ENCODE assay signal across 1 cellular context in the genomic region with DNA sequence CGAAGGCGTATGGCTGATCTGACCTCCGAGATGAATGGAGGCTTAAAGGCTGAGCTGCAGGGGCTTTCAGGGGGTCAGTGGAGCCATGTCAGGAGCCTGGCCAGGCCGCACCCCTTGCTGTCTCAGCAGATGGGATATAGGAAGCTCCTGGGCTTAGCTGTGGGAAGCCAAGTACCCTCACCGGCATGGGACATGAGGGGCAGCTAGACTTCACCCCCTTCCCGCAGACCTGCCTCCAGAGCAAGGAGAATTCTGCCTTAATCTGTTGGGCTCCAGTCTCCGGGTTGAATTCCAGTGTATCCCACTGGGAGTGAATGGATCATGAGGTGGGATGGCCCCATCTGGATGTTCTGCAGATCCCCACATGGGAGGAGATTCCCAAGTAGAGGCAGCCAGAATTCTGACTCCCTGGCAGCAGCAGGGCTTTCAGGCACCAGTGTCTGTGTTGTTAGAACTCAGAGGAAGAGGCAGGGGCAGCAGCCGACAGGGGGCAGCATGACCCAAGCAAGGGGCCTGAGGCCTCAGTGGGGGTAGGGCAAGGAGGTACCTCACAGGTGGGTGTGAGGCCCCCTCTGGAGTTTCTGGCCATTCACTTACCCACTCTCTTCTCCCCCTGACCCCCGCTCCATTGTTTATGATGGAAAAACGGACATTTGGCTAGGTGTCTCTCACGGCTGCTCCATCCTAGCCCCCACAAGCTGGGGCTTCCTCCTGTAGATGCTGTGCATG.
TF ChIP-seq lines count a peak whose summit lies in the region.

No MANE protein-coding gene starts in this region.

TF ChIP-seq in K562, 482 proteins besides CTCF, POLR2A, EP300 and RAD21 (continued from another document):
- no peak for TF ChIP-seq XRCC4 (IDR thresholded peaks at IDR 0.05; ENCODE audit: extremely low read depth, insufficient read depth, insufficient read length)
- no peak for TF ChIP-seq KAT7 (CRISPR knock-in tag; IDR thresholded peaks at IDR 0.05; ENCODE audit: borderline replicate concordance)
- no peak for TF ChIP-seq ADNP (tag; IDR thresholded peaks at IDR 0.05)
- TF ChIP-seq, protein P1, sequence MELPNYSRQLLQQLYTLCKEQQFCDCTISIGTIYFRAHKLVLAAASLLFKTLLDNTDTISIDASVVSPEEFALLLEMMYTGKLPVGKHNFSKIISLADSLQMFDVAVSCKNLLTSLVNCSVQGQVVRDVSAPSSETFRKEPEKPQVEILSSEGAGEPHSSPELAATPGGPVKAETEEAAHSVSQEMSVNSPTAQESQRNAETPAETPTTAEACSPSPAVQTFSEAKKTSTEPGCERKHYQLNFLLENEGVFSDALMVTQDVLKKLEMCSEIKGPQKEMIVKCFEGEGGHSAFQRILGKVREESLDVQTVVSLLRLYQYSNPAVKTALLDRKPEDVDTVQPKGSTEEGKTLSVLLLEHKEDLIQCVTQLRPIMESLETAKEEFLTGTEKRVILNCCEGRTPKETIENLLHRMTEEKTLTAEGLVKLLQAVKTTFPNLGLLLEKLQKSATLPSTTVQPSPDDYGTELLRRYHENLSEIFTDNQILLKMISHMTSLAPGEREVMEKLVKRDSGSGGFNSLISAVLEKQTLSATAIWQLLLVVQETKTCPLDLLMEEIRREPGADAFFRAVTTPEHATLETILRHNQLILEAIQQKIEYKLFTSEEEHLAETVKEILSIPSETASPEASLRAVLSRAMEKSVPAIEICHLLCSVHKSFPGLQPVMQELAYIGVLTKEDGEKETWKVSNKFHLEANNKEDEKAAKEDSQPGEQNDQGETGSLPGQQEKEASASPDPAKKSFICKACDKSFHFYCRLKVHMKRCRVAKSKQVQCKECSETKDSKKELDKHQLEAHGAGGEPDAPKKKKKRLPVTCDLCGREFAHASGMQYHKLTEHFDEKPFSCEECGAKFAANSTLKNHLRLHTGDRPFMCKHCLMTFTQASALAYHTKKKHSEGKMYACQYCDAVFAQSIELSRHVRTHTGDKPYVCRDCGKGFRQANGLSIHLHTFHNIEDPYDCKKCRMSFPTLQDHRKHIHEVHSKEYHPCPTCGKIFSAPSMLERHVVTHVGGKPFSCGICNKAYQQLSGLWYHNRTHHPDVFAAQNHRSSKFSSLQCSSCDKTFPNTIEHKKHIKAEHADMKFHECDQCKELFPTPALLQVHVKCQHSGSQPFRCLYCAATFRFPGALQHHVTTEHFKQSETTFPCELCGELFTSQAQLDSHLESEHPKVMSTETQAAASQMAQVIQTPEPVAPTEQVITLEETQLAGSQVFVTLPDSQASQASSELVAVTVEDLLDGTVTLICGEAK (IDR thresholded peaks at IDR 0.05), result no peak
- TF ChIP-seq, protein P1 (CRISPR knock-in tag; IDR thresholded peaks at IDR 0.05), result no peak
- no peak for TF ChIP-seq ZNF124 (CRISPR knock-in tag; IDR thresholded peaks at IDR 0.05)
- TF ChIP-seq CHCHD3 (CRISPR knock-in tag; IDR thresholded peaks at IDR 0.05), result no peak
- no peak for TF ChIP-seq RFX5 (IDR thresholded peaks at IDR 0.05; ENCODE audit: low read depth, low read length)
- no peak for TF ChIP-seq RAD51 (IDR thresholded peaks at IDR 0.05; ENCODE audit: borderline replicate concordance, low read depth)
- no peak for TF ChIP-seq PURB (CRISPR knock-in tag; IDR thresholded peaks at IDR 0.05; ENCODE audit: low read depth)
- TF ChIP-seq SIX5 (IDR thresholded peaks at IDR 0.05; ENCODE audit: borderline replicate concordance in 1 of 2, insufficient read depth in 1 of 2, low read depth in 1 of 2, low read length in 2 of 2), result no peak
- no peak for TF ChIP-seq HIVEP1 (CRISPR knock-in tag; IDR thresholded peaks at IDR 0.05)
- TF ChIP-seq KDM5B (IDR thresholded peaks at IDR 0.05; ENCODE audit: insufficient replicate concordance, low read depth, low read length), result no peak
- no peak for TF ChIP-seq NR4A1 (CRISPR knock-in tag; IDR thresholded peaks at IDR 0.05)
- no peak for TF ChIP-seq NR4A1 (tag; IDR thresholded peaks at IDR 0.05)
- TF ChIP-seq, protein P2, sequence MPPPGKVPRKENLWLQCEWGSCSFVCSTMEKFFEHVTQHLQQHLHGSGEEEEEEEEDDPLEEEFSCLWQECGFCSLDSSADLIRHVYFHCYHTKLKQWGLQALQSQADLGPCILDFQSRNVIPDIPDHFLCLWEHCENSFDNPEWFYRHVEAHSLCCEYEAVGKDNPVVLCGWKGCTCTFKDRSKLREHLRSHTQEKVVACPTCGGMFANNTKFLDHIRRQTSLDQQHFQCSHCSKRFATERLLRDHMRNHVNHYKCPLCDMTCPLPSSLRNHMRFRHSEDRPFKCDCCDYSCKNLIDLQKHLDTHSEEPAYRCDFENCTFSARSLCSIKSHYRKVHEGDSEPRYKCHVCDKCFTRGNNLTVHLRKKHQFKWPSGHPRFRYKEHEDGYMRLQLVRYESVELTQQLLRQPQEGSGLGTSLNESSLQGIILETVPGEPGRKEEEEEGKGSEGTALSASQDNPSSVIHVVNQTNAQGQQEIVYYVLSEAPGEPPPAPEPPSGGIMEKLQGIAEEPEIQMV (tag; conservative IDR thresholded peaks at IDR 0.05; ENCODE audit: low read depth), result no peak
- no peak for TF ChIP-seq RBM34 (IDR thresholded peaks at IDR 0.05; ENCODE audit: borderline replicate concordance, insufficient read depth, low read length)
- 0 out of 2 replicates have a peak, but pooled peaks have one; percentile 47 for TF ChIP-seq XRCC5 (IDR thresholded peaks at IDR 0.05; ENCODE audit: low read depth, low read length)
- TF ChIP-seq E2F3 (CRISPR knock-in tag; IDR thresholded peaks at IDR 0.05), result no peak
- TF ChIP-seq RBM25 (IDR thresholded peaks at IDR 0.05; ENCODE audit: low read depth, low read length, severe bottlenecking), result no peak
- no peak for TF ChIP-seq PHB2 (IDR thresholded peaks at IDR 0.05; ENCODE audit: low read depth)
- TF ChIP-seq MYC (IDR thresholded peaks at IDR 0.05; ENCODE audit: low read depth, low read length), result no peak
- TF ChIP-seq MYC (CRISPR knock-in tag; IDR thresholded peaks at IDR 0.05; ENCODE audit: borderline replicate concordance, low read depth), result no peak
- no peak for TF ChIP-seq ZNF384 (IDR thresholded peaks at IDR 0.05; ENCODE audit: low read depth, low read length)
- TF ChIP-seq SRF (CRISPR knock-in tag; IDR thresholded peaks at IDR 0.05), result no peak
- no peak for TF ChIP-seq FUS (optimal IDR thresholded peaks at IDR 0.05; ENCODE audit: low read depth, low read length)
- no peak for TF ChIP-seq ZNF134 (CRISPR knock-in tag; conservative IDR thresholded peaks at IDR 0.05)
- no peak for TF ChIP-seq YBX1 (IDR thresholded peaks at IDR 0.05)
- TF ChIP-seq ERF (CRISPR knock-in tag; IDR thresholded peaks at IDR 0.05), result no peak
- no peak for TF ChIP-seq ATF1 (CRISPR knock-in tag; IDR thresholded peaks at IDR 0.05)
- no peak for TF ChIP-seq ATF1 (tag; IDR thresholded peaks at IDR 0.05)
- TF ChIP-seq GTF2A2 (tag; IDR thresholded peaks at IDR 0.05), result no peak
